Comparison of ENCODE assay signal across 8 cellular contexts in genomic region chr2:152336103-152336853, GRCh38. TPM values are rescaled to one million over a fixed set of nuclear protein-coding genes. Genes with fewer than 3 reads are reported as not detected.
DNase-seq lines count a peak whose midpoint lies in the region; ATAC-seq, FAIRE-seq and TF ChIP-seq lines count a peak whose summit lies in the region.

No MANE protein-coding gene starts in this region.

- H3K4me3 ChIP-seq in AG04449 (ENCODE audit: low read depth, low read length), result peak overlapping the region; percentile 80

- intact Hi-C loops in Right ventricle myocardium superior (cut with DNase I), result no loop called here

- POLR2A ChIA-PET in AG04449 (lab: Yijun Ruan, JAX), result interaction anchor here (1.2 to 2.5 kb wide), 2 partner anchors 18 to 237 kb away, joined by 3 to 8 read pairs; no protein-coding TSS in a partner anchor

- H3K4me1 Mint-ChIP-seq in activated T-helper 17 cell treated with anti-CD3 and anti-CD28 coated beads, Interleukin-2, amount 50 U/mL, for 72 hours, result no peaks in the 10 kb centered on the region

- no peaks in the 10 kb centered on the region for H3K9me3 Mint-ChIP-seq in activated T-helper 17 cell treated with anti-CD3 and anti-CD28 coated beads, Interleukin-2, amount 50 U/mL, for 72 hours

- H3K36me3 Mint-ChIP-seq in activated T-helper 17 cell treated with anti-CD3 and anti-CD28 coated beads, Interleukin-2, amount 50 U/mL, for 72 hours (ENCODE audit: low read depth), result no peaks in the 10 kb centered on the region

- FAIRE-seq in GM12891 (lab: Jason Lieb, UNC), result no peak

- ATAC-seq in activated T-helper 17 cell treated with anti-CD3 and anti-CD28 coated beads, Interleukin-2, amount 50 U/mL, for 72 hours (replicated peaks), result no peak
- ATAC-seq in Right ventricle myocardium superior (ENCODE audit: poor library complexity), result peak; percentile 64
- ATAC-seq in omental fat pad (ENCODE audit: low FRiP score), result peak; percentile 50

- DNase-seq in AG04449 (ENCODE audit: low read depth, low spot score), result no peak
- DNase-seq in GM12891 (ENCODE audit: insufficient read length, low spot score), result peak; percentile 30
- peak; percentile 67 for DNase-seq in HT1080 (ENCODE audit: low read depth)
- DNase-seq in Right ventricle myocardium superior, result peak; percentile 82
- DNase-seq in omental fat pad (ENCODE audit: low spot score), result no peak
- no peak for DNase-seq in DMS114 treated with DMSO at 0.1 percent for 48 hours (lab: John Stamatoyannopoulos, UW; ENCODE audit: unreplicated experiment)
- no peak for DNase-seq in NCI-H2196 treated with DMSO at 0.1 percent for 48 hours (lab: John Stamatoyannopoulos, UW; ENCODE audit: unreplicated experiment)

- no peak for TF ChIP-seq POLR2A in GM12891 (IDR thresholded peaks at IDR 0.05; ENCODE audit: low read depth, low read length)

- H3K27me3 Mint-ChIP-seq in activated T-helper 17 cell treated with anti-CD3 and anti-CD28 coated beads, Interleukin-2, amount 50 U/mL, for 72 hours, result peaks cover 37% of the 10 kb centered on the region

- CTCF ChIA-PET in AG04449 (lab: Yijun Ruan, JAX), result interaction anchor here (0.8 to 4.5 kb wide), 5 partner anchors 24 to 299 kb away, joined by 3 to 21 read pairs (median 3); no protein-coding TSS in a partner anchor

- no peak overlapping the region for H3K27ac Mint-ChIP-seq in activated T-helper 17 cell treated with anti-CD3 and anti-CD28 coated beads, Interleukin-2, amount 50 U/mL, for 72 hours

- no peak for TF ChIP-seq CTCF in AG04449 (IDR thresholded peaks at IDR 0.05; ENCODE audit: insufficient read depth, low read length, missing control alignments)
- no peak for TF ChIP-seq CTCF in omental fat pad (IDR thresholded peaks at IDR 0.05)

- peak overlapping the region; percentile 72 for H3K4me3 Mint-ChIP-seq in activated T-helper 17 cell treated with anti-CD3 and anti-CD28 coated beads, Interleukin-2, amount 50 U/mL, for 72 hours

TF ChIP-seq in GM12891, 5 proteins besides CTCF, POLR2A, EP300 and RAD21:
- TF ChIP-seq SPI1 (IDR thresholded peaks at IDR 0.05; ENCODE audit: low read depth, low read length) (no peak), PAX5 (IDR thresholded peaks at IDR 0.05; ENCODE audit: insufficient read depth, low read length, severe bottlenecking) (no peak), POU2F2 (IDR thresholded peaks at IDR 0.05; ENCODE audit: low read depth, low read length) (no peak), POLR2AphosphoS5 (IDR thresholded peaks at IDR 0.05; ENCODE audit: low read depth, low read length) (no peak), TAF1 (IDR thresholded peaks at IDR 0.05; ENCODE audit: low read depth, low read length) (no peak)

RNA-seq across cellular contexts. Expression of gene FMNL2, which starts 1.3 kb away (rescaled TPM):
- polyA plus RNA-seq in GM12891 (2012; ENCODE audit: low read depth, missing spikeins), result 1.2 TPM
- total RNA-seq in HT1080 (2014; rRNA removed; shearing (Covaris generic)), result 40.1 and 42.6 TPM in 2 replicates
- 55.1 and 68.8 TPM in 2 replicates for polyA plus RNA-seq in HT1080 (2015; cell fraction: cytosol; rRNA removed)
- polyA plus RNA-seq in HT1080 (2015; cell fraction: nucleus; rRNA removed), result 165 and 190 TPM in 2 replicates
- 1 to 10 TPM; 1.1 to 2.7 TPM for total RNA-seq in activated T-helper 17 cell treated with anti-CD3 and anti-CD28 coated beads, Interleukin-2, amount 50 U/mL, for 72 hours
- total RNA-seq in Right ventricle myocardium superior, result 6.1 TPM
- 10 to 100 TPM; 34.6 to 62.1 (median 51.3) TPM for total RNA-seq in omental fat pad

Comparison
In these comparisons a context has a peak if more than half of its experiments do, and no peak if none do; other contexts are left out.
1. DNase-seq: peak in GM12891 (single experiment), HT1080 (single experiment) and Right ventricle myocardium superior (single experiment); none in AG04449 (single experiment), omental fat pad (single experiment), DMS114 treated with DMSO at 0.1 percent for 48 hours (single experiment) and NCI-H2196 treated with DMSO at 0.1 percent for 48 hours (single experiment).